10 cellular contexts compared by ENCODE assay signal in genomic region chr1:208997726-208998312, GRCh38.
DNase-seq lines count a peak whose midpoint lies in the region; ATAC-seq and TF ChIP-seq lines count a peak whose summit lies in the region.
"Had no signal": no experiment of that assay in that cellular context is flagged by ENCODE, and none has a peak within 500 bp of the region (broad histone marks: within the 10 kb centered on the region; RNA-seq: fewer than 3 reads in every experiment).

No MANE protein-coding gene starts in this region.

- no peaks in the 10 kb centered on the region for H3K4me1 ChIP-seq in DND-41 (ENCODE audit: insufficient read depth, low read length)
- no peaks in the 10 kb centered on the region for H3K4me1 ChIP-seq in KMS-11 (ENCODE audit: low read depth, poor library complexity, severe bottlenecking)

- peak; percentile 54 for TF ChIP-seq CTCF in DND-41 (IDR thresholded peaks at IDR 0.05; ENCODE audit: borderline replicate concordance, extremely low read depth, low read length, poor library complexity, severe bottlenecking)
- TF ChIP-seq CTCF in KMS-11 (conservative IDR thresholded peaks at IDR 0.05; ENCODE audit: low read depth, low read length): peak; percentile 52
- TF ChIP-seq CTCF in chondrocyte (IDR thresholded peaks at IDR 0.05): peak; percentile 61
- peak in 2 of 3 experiments; percentile 18 to 27 for TF ChIP-seq CTCF in nephron (IDR thresholded peaks at IDR 0.05; ENCODE audit: unreplicated experiment in 3 of 3)

- H3K4me3 Mint-ChIP-seq in chondrocyte (ENCODE audit: unreplicated experiment) (no peak overlapping the region), nephron (no peak overlapping the region)

- H3K27ac ChIP-seq in DND-41 (ENCODE audit: low read length): no peak overlapping the region
- no peak overlapping the region for H3K27ac ChIP-seq in KMS-11

- H3K36me3 ChIP-seq in DND-41 (ENCODE audit: insufficient read depth, low read length) (no peaks in the 10 kb centered on the region), KMS-11 (ENCODE audit: insufficient read depth) (no peaks in the 10 kb centered on the region)

- H3K4me3 ChIP-seq in DND-41 (ENCODE audit: low read depth in 1 of 2, low read length in 2 of 2) (no peak overlapping the region), KMS-11 (IDR thresholded peaks at IDR 0.05; ENCODE audit: insufficient read depth, low read depth, low read length) (no peak overlapping the region)

- H3K9me3 Mint-ChIP-seq in chondrocyte (ENCODE audit: low read depth) (peaks cover 5% of the 10 kb centered on the region), nephron (peaks cover 16% of the 10 kb centered on the region)

- no peak overlapping the region for H3K9ac ChIP-seq in DND-41 (ENCODE audit: low read depth, low read length)
- H3K9ac ChIP-seq in KMS-11: no peak overlapping the region

- POLR2A ChIA-PET in HEK293T (lab: Yijun Ruan, JAX): no interaction called here

- H4K20me1 ChIP-seq in DND-41 (ENCODE audit: insufficient read depth, low read length): no peaks in the 10 kb centered on the region
- no peaks in the 10 kb centered on the region for H4K20me1 ChIP-seq in KMS-11 (ENCODE audit: insufficient read depth)

- no peak overlapping the region for H3K4me2 ChIP-seq in DND-41 (ENCODE audit: insufficient read depth, low read length)
- H3K4me2 ChIP-seq in KMS-11: no peak overlapping the region

- no peak for ATAC-seq in DND-41 (ENCODE audit: insufficient read depth, low read depth)
- ATAC-seq: esophagus mucosa had no signal

- H3K27me3 Mint-ChIP-seq in chondrocyte (ENCODE audit: low read depth) (peaks cover 24% of the 10 kb centered on the region), nephron (ENCODE audit: low read depth) (no peaks in the 10 kb centered on the region)

- H3K27me3 ChIP-seq in DND-41 (ENCODE audit: insufficient read depth, low read length, poor library complexity): no peaks in the 10 kb centered on the region
- no peaks in the 10 kb centered on the region for H3K27me3 ChIP-seq in KMS-11 (ENCODE audit: insufficient read depth, low read depth)

- H3K79me2 ChIP-seq in DND-41 (ENCODE audit: insufficient read depth, low read length) (no peaks in the 10 kb centered on the region), KMS-11 (ENCODE audit: insufficient read depth, low read depth) (no peaks in the 10 kb centered on the region)

- H3K9me3 ChIP-seq in DND-41 (ENCODE audit: insufficient read depth, low read length, severe bottlenecking): no peaks in the 10 kb centered on the region

- DNase-seq in DND-41 (no peak), chondrocyte (ENCODE audit: low spot score) (no peak), HEK293T (ENCODE audit: extremely low spot score) (no peak), T-helper 9 cell (no peak)
- no peak for DNase-seq in effector CD8-positive, alpha-beta T cell (lab: John Stamatoyannopoulos, UW)
- DNase-seq: activated CD4-positive, alpha-beta T cell treated with anti-CD3 and anti-CD28 coated beads for 4 hours; NCI-H1048 had no signal

- H2AFZ ChIP-seq in DND-41 (ENCODE audit: low read depth, low read length) (no peak overlapping the region), KMS-11 (ENCODE audit: low read depth) (no peak overlapping the region)

- H3K36me3 Mint-ChIP-seq in chondrocyte (ENCODE audit: low read depth): peaks cover 4% of the 10 kb centered on the region
- H3K36me3 Mint-ChIP-seq in nephron (ENCODE audit: low read depth): no peaks in the 10 kb centered on the region

- CTCF ChIA-PET in HEK293T (lab: Yijun Ruan, JAX): no interaction called here

- H3K4me1 Mint-ChIP-seq in chondrocyte (ENCODE audit: low read depth): no peaks in the 10 kb centered on the region
- H3K4me1 Mint-ChIP-seq in nephron: no peaks in the 10 kb centered on the region

- H3K27ac Mint-ChIP-seq in chondrocyte (ENCODE audit: unreplicated experiment): no peak overlapping the region
- no peak overlapping the region for H3K27ac Mint-ChIP-seq in nephron

TF ChIP-seq in HEK293T, 16 proteins besides CTCF, POLR2A, EP300 and RAD21:
- TF ChIP-seq CTBP1 (IDR thresholded peaks at IDR 0.05; ENCODE audit: borderline replicate concordance) (no peak), BHLHE40 (IDR thresholded peaks at IDR 0.05; ENCODE audit: borderline replicate concordance) (no peak), PKNOX1 (IDR thresholded peaks at IDR 0.05) (no peak), ELF4 (IDR thresholded peaks at IDR 0.05) (no peak), LEF1 (IDR thresholded peaks at IDR 0.05; ENCODE audit: borderline replicate concordance) (no peak), TARDBP (IDR thresholded peaks at IDR 0.05) (no peak), ZNF384 (IDR thresholded peaks at IDR 0.05) (no peak), SP1 (IDR thresholded peaks at IDR 0.05) (no peak), L3MBTL2 (conservative IDR thresholded peaks at IDR 0.05) (no peak), FOXA1 (IDR thresholded peaks at IDR 0.05) (no peak), NFRKB (IDR thresholded peaks at IDR 0.05) (no peak), ARNT (IDR thresholded peaks at IDR 0.05) (no peak), FOXM1 (IDR thresholded peaks at IDR 0.05; ENCODE audit: borderline replicate concordance) (no peak), HDGF (IDR thresholded peaks at IDR 0.05; ENCODE audit: borderline replicate concordance) (no peak), SUZ12 (IDR thresholded peaks at IDR 0.05) (no peak), FOXK2 (IDR thresholded peaks at IDR 0.05) (no peak)
